ENCODE assay signal across 13 cellular contexts in the genomic region with DNA sequence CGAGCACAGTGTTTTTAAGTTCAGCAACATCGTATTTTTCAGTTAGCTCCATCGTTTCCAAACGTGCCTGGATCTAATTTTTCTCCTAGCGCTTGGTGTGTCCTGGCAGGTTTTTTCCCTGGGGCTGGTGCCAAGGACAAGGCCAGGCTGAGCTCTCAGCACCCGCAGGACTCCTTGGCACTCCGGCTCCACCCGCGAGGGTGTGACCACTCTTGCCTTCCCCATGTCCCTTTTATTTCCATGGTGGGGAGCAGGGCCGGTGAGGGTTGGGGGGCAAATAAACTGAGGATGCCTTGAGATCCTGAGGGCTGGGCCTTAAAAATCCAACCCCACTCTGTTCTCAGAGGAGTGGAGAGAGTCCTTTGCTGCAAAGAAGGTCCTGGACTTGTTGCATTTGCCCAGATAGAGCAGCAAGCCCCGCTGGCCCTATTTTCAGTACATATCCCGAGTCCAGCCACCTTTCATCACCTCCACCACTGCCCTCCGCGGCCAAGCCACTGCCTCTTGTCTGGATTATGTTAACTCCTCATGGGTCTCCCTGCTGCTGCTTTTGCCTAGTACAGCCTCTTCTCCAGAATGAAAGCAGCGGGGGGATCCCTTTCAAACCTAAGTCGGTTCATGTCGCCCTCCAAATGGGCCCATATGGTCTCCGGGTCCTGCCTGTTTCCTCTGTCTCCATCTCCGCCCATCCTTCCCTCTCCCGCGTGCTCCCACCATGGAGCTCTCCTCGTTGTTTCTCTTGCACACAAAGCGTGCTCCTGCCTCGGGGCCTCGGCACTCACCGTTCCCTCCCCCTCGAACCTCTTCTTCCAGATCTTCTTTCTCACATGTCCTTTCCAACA. TPM values are rescaled to one million over a fixed set of nuclear protein-coding genes. Genes with fewer than 3 reads are reported as not detected.
DNase-seq lines count a peak whose midpoint lies in the region; ATAC-seq and TF ChIP-seq lines count a peak whose summit lies in the region.
"Had no signal": no experiment of that assay in that cellular context is flagged by ENCODE, and none has a peak within 500 bp of the region (broad histone marks: within the 10 kb centered on the region; RNA-seq: fewer than 3 reads in every experiment).

No MANE protein-coding gene starts in this region.

- H4K20me1 ChIP-seq in BLaER1 = peaks cover 24% of the 10 kb centered on the region; the same call in 1 of the 2 replicates

- H2BK12ac ChIP-seq in neuronal stem cell (ENCODE audit: low read length) = no peak overlapping the region

- H3K9me3 Mint-ChIP-seq in endodermal cell = no peaks in the 10 kb centered on the region
- H3K9me3 Mint-ChIP-seq: CD8-positive, alpha-beta memory T cell; HFFc6 had no signal

- H3K4me1 Mint-ChIP-seq in endodermal cell = no peaks in the 10 kb centered on the region

- TF ChIP-seq CTCF in HL-60 (IDR thresholded peaks at IDR 0.05; ENCODE audit: insufficient read depth, low read length) = no peak
- no peak for TF ChIP-seq CTCF in endodermal cell (conservative IDR thresholded peaks at IDR 0.05)

- peak overlapping the region; percentile 20 for H2AK5ac ChIP-seq in neuronal stem cell (ENCODE audit: low read depth, low read length)

- no peak overlapping the region for H3K18ac ChIP-seq in neuronal stem cell (ENCODE audit: low read length)

- no peaks in the 10 kb centered on the region for H3K27me3 Mint-ChIP-seq in endodermal cell (ENCODE audit: insufficient read depth)

- peak overlapping the region; percentile 67; the same call in 1 of the 2 replicates for H3K4me2 ChIP-seq in BLaER1
- H3K4me2 ChIP-seq in neuronal stem cell (ENCODE audit: insufficient read depth, low read length, poor library complexity, severe bottlenecking) = no peak overlapping the region

- no peaks in the 10 kb centered on the region for H3K79me1 ChIP-seq in neuronal stem cell (ENCODE audit: low read depth, low read length)

- WGBS in endodermal cell (ENCODE audit: insufficient coverage in 1 of 2, insufficient read length in 1 of 2), 2 experiments = 91 to 94% methylated on average over 22 to 27 of the region's 27 CpGs
- WGBS in neuronal stem cell (ENCODE audit: extremely low coverage in 2 of 2, insufficient read length in 2 of 2, insufficient replicate concordance in 1 of 2), 2 donors = no CpG with 5 or more reads among the region's 27 CpGs

- H3K9ac ChIP-seq in BLaER1 (peak overlapping the region; percentile 6; the same call in 1 of the 2 replicates), endodermal cell (ENCODE audit: extremely low read depth, low read length, poor library complexity, severe bottlenecking) (no peak overlapping the region), neuronal stem cell (ENCODE audit: low read depth, low read length, poor library complexity) (no peak overlapping the region)

- no peak overlapping the region for H3K14ac ChIP-seq in neuronal stem cell (ENCODE audit: low read length)

- H3K9me3 ChIP-seq in BLaER1 (peaks cover 7% of the 10 kb centered on the region; the same call in 1 of the 2 replicates), endodermal cell (ENCODE audit: control insufficient read depth, low read length) (no peaks in the 10 kb centered on the region), neuronal stem cell (replicated peaks in 1 of 2; ENCODE audit: control insufficient read depth in 2 of 2, insufficient read depth in 1 of 2, low read depth in 1 of 2, low read length in 2 of 2) (peaks cover 0 to 9% of the 10 kb centered on the region in 2 donors)
- H3K9me3 ChIP-seq: SJSA1 had no signal

- no peak overlapping the region for H4K8ac ChIP-seq in neuronal stem cell (ENCODE audit: low read depth, low read length)

- H2BK15ac ChIP-seq in neuronal stem cell (ENCODE audit: low read length) = no peak overlapping the region

- no peak overlapping the region for H2BK120ac ChIP-seq in neuronal stem cell (ENCODE audit: low read depth, low read length)

- H2BK5ac ChIP-seq in neuronal stem cell (ENCODE audit: low read length) = no peak overlapping the region

- DNase-seq in HL-60 (ENCODE audit: low read depth in 1 of 2, low spot score in 1 of 2) = no peak
- peak; percentile 36 for DNase-seq in endodermal cell
- DNase-seq in neuronal stem cell (ENCODE audit: low spot score) = no peak
- no peak for DNase-seq in stimulated activated CD4-positive, alpha-beta T cell treated with anti-CD3 and anti-CD28 coated beads, Interleukin-12 subunit alpha, Interleukin-12 subunit beta, amount 100 ng/mL, for 4 hours
- DNase-seq in stimulated activated naive CD4-positive, alpha-beta T cell (lab: John Stamatoyannopoulos, UW) = no peak
- DNase-seq: erythroblast, HFFc6, NCI-H748 treated with DMSO at 0.1 percent for 48 hours had no signal

- H3K23ac ChIP-seq in neuronal stem cell (ENCODE audit: low read depth, low read length, poor library complexity) = no peak overlapping the region

- ATAC-seq in GM18511 (IDR thresholded peaks at IDR 0.05; ENCODE audit: unreplicated experiment) (no peak), HG03139 (IDR thresholded peaks at IDR 0.05; ENCODE audit: unreplicated experiment) (no peak)

- H2AFZ ChIP-seq in neuronal stem cell (ENCODE audit: low read length) = no peak overlapping the region

- no peak overlapping the region for H3K27ac Mint-ChIP-seq in endodermal cell
- H3K27ac Mint-ChIP-seq: HFFc6 had no signal

- no peak overlapping the region for H4K91ac ChIP-seq in neuronal stem cell (ENCODE audit: low read depth, low read length, poor library complexity)

- H3K4me1 ChIP-seq in BLaER1 (peaks cover 38% of the 10 kb centered on the region), endodermal cell (ENCODE audit: control insufficient read depth, insufficient read depth, low read length) (no peaks in the 10 kb centered on the region), neuronal stem cell (ENCODE audit: control insufficient read depth in 2 of 2, insufficient read depth in 1 of 2, low read depth in 1 of 2, low read length in 2 of 2) (no peaks in the 10 kb centered on the region)
- H3K4me1 ChIP-seq: SJSA1 had no signal

- H3K27me3 ChIP-seq in BLaER1 (no peaks in the 10 kb centered on the region), HL-60 (ENCODE audit: insufficient read depth, poor library complexity, severe bottlenecking) (no peaks in the 10 kb centered on the region), endodermal cell (ENCODE audit: control insufficient read depth, insufficient read depth, low read length, poor library complexity, severe bottlenecking) (no peaks in the 10 kb centered on the region), neuronal stem cell (ENCODE audit: control insufficient read depth in 3 of 3, insufficient read depth in 3 of 3, low read depth in 1 of 3, low read length in 3 of 3) (peaks cover 0 to 16% (median 0%) of the 10 kb centered on the region in 3 experiments)
- H3K27me3 ChIP-seq: SJSA1 had no signal

- H3K4me3 ChIP-seq in BLaER1 (no peak overlapping the region), HL-60 (replicated peaks; ENCODE audit: insufficient read depth, low read length) (no peak overlapping the region), endodermal cell (ENCODE audit: low read length) (no peak overlapping the region), neuronal stem cell (ENCODE audit: low read length in 2 of 2) (no peak overlapping the region)
- H3K4me3 ChIP-seq: SJSA1 had no signal

- H3K36me3 ChIP-seq in BLaER1 (peaks cover 2% of the 10 kb centered on the region), endodermal cell (ENCODE audit: control insufficient read depth, insufficient read depth, low read length) (no peaks in the 10 kb centered on the region), neuronal stem cell (replicated peaks in 1 of 2; ENCODE audit: control insufficient read depth in 2 of 2, insufficient read depth in 2 of 2, low read length in 2 of 2) (no peaks in the 10 kb centered on the region)
- H3K36me3 ChIP-seq: SJSA1 had no signal

- no peak overlapping the region for H3K4me3 Mint-ChIP-seq in endodermal cell
- H3K4me3 Mint-ChIP-seq: CD8-positive, alpha-beta memory T cell; HFFc6 had no signal

- H3K36me3 Mint-ChIP-seq in endodermal cell (ENCODE audit: low read depth) = no peaks in the 10 kb centered on the region
- H3K36me3 Mint-ChIP-seq: CD8-positive, alpha-beta memory T cell had no signal

- no peak overlapping the region for H3K27ac ChIP-seq in BLaER1
- peak overlapping the region; percentile 75 for H3K27ac ChIP-seq in HL-60 (replicated peaks)
- no peak overlapping the region for H3K27ac ChIP-seq in endodermal cell (ENCODE audit: low read depth, low read length)
- H3K27ac ChIP-seq in neuronal stem cell (replicated peaks; ENCODE audit: low read length) = no peak overlapping the region
- H3K27ac ChIP-seq: SJSA1 had no signal

- H3K4ac ChIP-seq in neuronal stem cell (ENCODE audit: low read length) = no peak overlapping the region

RNA-seq across cellular contexts. Expression of a gene that starts 4.5 kb away (rescaled TPM):
- total RNA-seq in endodermal cell = not detected
- polyA plus RNA-seq in endodermal cell (2013, experiment 1 of 2) = not detected
- polyA plus RNA-seq in endodermal cell (2013, experiment 2 of 2) = not detected
- polyA plus RNA-seq in neuronal stem cell (2013, experiment 1 of 2) = 0.01 TPM
- 0.01 TPM for polyA plus RNA-seq in neuronal stem cell (2013, experiment 2 of 2)
- total RNA-seq: CD8-positive, alpha-beta memory T cell; SJSA1 had no signal
- polyA plus RNA-seq: CD8-positive, alpha-beta memory T cell had no signal

RNA-seq across cellular contexts. Expression of a gene that starts 14.6 kb away (rescaled TPM):
- total RNA-seq in endodermal cell = 1 to 10 TPM; 1.9 to 3.7 TPM
- 45.0 TPM for polyA plus RNA-seq in endodermal cell (2013, experiment 1 of 2)
- 50.3 TPM for polyA plus RNA-seq in endodermal cell (2013, experiment 2 of 2)
- 54.0 TPM for polyA plus RNA-seq in neuronal stem cell (2013, experiment 1 of 2)
- polyA plus RNA-seq in neuronal stem cell (2013, experiment 2 of 2) = 53.5 TPM
